8 cellular contexts compared by ENCODE assay signal in genomic region chr4:6716958-6717655, GRCh38. TPM values are rescaled to one million over a fixed set of nuclear protein-coding genes. Genes with fewer than 3 reads are reported as not detected.
DNase-seq lines count a peak whose midpoint lies in the region; ATAC-seq and TF ChIP-seq lines count a peak whose summit lies in the region.

No MANE protein-coding gene starts in this region.

- H3K9me3 ChIP-seq in MG63 = no peaks in the 10 kb centered on the region

- H3K27me3 Mint-ChIP-seq in CD14-positive monocyte (ENCODE audit: low read depth in 3 of 3) = peaks cover 2 to 8% (median 2%) of the 10 kb centered on the region in 3 donors
- no peaks in the 10 kb centered on the region for H3K27me3 Mint-ChIP-seq in natural killer cell treated with Interleukin-12 subunit alpha and Interleukin-12 subunit beta and Interleukin-15 and Interleukin-18, amount 100 ng/mL, for 72 hours

- peak overlapping the region; percentile 74 for H3K4me3 ChIP-seq in MG63

- no peak for ATAC-seq in natural killer cell treated with Interleukin-12 subunit alpha and Interleukin-12 subunit beta and Interleukin-15 and Interleukin-18, amount 100 ng/mL, for 72 hours
- no peak for ATAC-seq in GM21737 (IDR thresholded peaks at IDR 0.05; ENCODE audit: unreplicated experiment)

- intact Hi-C loops in CD14-positive monocyte (cut with micrococcal nuclease) = loop anchor here (2.0 to 10.0 kb wide), 6 partner anchors 65 to 355 kb away; partner anchors contain the start of genes MRFAP1 (in 2 of the 2), KIAA0232 (in 1 of the 2) and TADA2B (in 1 of the 2)

- peaks cover 26% of the 10 kb centered on the region for H3K4me1 Mint-ChIP-seq in CD14-positive monocyte
- H3K4me1 Mint-ChIP-seq in natural killer cell treated with Interleukin-12 subunit alpha and Interleukin-12 subunit beta and Interleukin-15 and Interleukin-18, amount 100 ng/mL, for 72 hours (ENCODE audit: low read depth in 2 of 2) = peaks cover 25% of the 10 kb centered on the region in 2 donors

- peak overlapping the region in 6 of 7 donors; percentile 35 to 89 (median 86) for H3K27ac Mint-ChIP-seq in CD14-positive monocyte
- peak overlapping the region; percentile 92 to 95 for H3K27ac Mint-ChIP-seq in natural killer cell treated with Interleukin-12 subunit alpha and Interleukin-12 subunit beta and Interleukin-15 and Interleukin-18, amount 100 ng/mL, for 72 hours

- H3K27me3 ChIP-seq in MG63 = no peaks in the 10 kb centered on the region

- H3K9me3 Mint-ChIP-seq in CD14-positive monocyte = peaks cover 0 to 3% (median 0%) of the 10 kb centered on the region in 7 donors
- H3K9me3 Mint-ChIP-seq in natural killer cell treated with Interleukin-12 subunit alpha and Interleukin-12 subunit beta and Interleukin-15 and Interleukin-18, amount 100 ng/mL, for 72 hours = no peaks in the 10 kb centered on the region

- peak overlapping the region; percentile 91 to 96 for H3K4me3 Mint-ChIP-seq in CD14-positive monocyte
- peak overlapping the region; percentile 90 for H3K4me3 Mint-ChIP-seq in natural killer cell treated with Interleukin-12 subunit alpha and Interleukin-12 subunit beta and Interleukin-15 and Interleukin-18, amount 100 ng/mL, for 72 hours

- no peak for TF ChIP-seq CTCF in CD14-positive monocyte (IDR thresholded peaks at IDR 0.05)

- peaks cover 4 to 5% of the 10 kb centered on the region in 2 donors for H3K36me3 Mint-ChIP-seq in CD14-positive monocyte
- H3K36me3 Mint-ChIP-seq in natural killer cell treated with Interleukin-12 subunit alpha and Interleukin-12 subunit beta and Interleukin-15 and Interleukin-18, amount 100 ng/mL, for 72 hours = no peaks in the 10 kb centered on the region

- DNase-seq in CD14-positive monocyte (ENCODE audit: low spot score) = no peak
- no peak for DNase-seq in MG63
- DNase-seq in dermis blood vessel endothelial cell = peak; percentile 21
- no peak for DNase-seq in natural killer cell treated with Interleukin-12 subunit alpha and Interleukin-12 subunit beta and Interleukin-15 and Interleukin-18, amount 100 ng/mL, for 72 hours (ENCODE audit: low spot score)
- DNase-seq in NCI-H748 (lab: John Stamatoyannopoulos, UW; ENCODE audit: unreplicated experiment) = no peak
- DNase-seq in DMS153 (lab: John Stamatoyannopoulos, UW) = no peak
- no peak for DNase-seq in LoVo (ENCODE audit: low spot score)

- H3K36me3 ChIP-seq in MG63 = no peaks in the 10 kb centered on the region

RNA-seq across cellular contexts. Expression of gene BLOC1S4, which starts 1.1 kb away (rescaled TPM):
- 10 to 100 TPM; 20.1 to 30.9 TPM for polyA plus RNA-seq in CD14-positive monocyte
- 15.6 and 16.0 TPM in 2 replicates for total RNA-seq in MG63 (2014; rRNA removed; shearing (Covaris generic); ENCODE audit: low replicate concordance)
- 13.7 and 17.0 TPM in 2 replicates for total RNA-seq in dermis blood vessel endothelial cell
- 10 to 100 TPM; 15.9 to 16.7 TPM for total RNA-seq in natural killer cell treated with Interleukin-12 subunit alpha and Interleukin-12 subunit beta and Interleukin-15 and Interleukin-18, amount 100 ng/mL, for 72 hours

RNA-seq across cellular contexts. Expression of gene MRFAP1L1, which starts 7.4 kb away (rescaled TPM):
- polyA plus RNA-seq in CD14-positive monocyte = 10 to 100 TPM; 13.8 to 19.1 TPM
- total RNA-seq in MG63 (2014; rRNA removed; shearing (Covaris generic); ENCODE audit: low replicate concordance) = 22.8 and 36.4 TPM in 2 replicates
- 62.2 and 68.9 TPM in 2 replicates for total RNA-seq in dermis blood vessel endothelial cell
- 10 to 100 TPM; 44.0 to 55.1 TPM for total RNA-seq in natural killer cell treated with Interleukin-12 subunit alpha and Interleukin-12 subunit beta and Interleukin-15 and Interleukin-18, amount 100 ng/mL, for 72 hours

RNA-seq across cellular contexts. Expression of gene S100P, which starts 23.4 kb away (rescaled TPM):
- polyA plus RNA-seq in CD14-positive monocyte = 10 to 100 TPM; 29.3 to 71.2 TPM
- not detected in 2 replicates for total RNA-seq in MG63 (2014; rRNA removed; shearing (Covaris generic); ENCODE audit: low replicate concordance)
- total RNA-seq in dermis blood vessel endothelial cell = not detected in 2 replicates
- total RNA-seq in natural killer cell treated with Interleukin-12 subunit alpha and Interleukin-12 subunit beta and Interleukin-15 and Interleukin-18, amount 100 ng/mL, for 72 hours = 1 to 10 TPM; 4.5 to 5.1 TPM
